1 cellular context compared by ENCODE assay signal in genomic region chr1:19285366-19285765, GRCh38. TPM values are rescaled to one million over a fixed set of nuclear protein-coding genes. Genes with fewer than 3 reads are reported as not detected.
"Had no signal": no experiment of that assay in that cellular context is flagged by ENCODE, and none has a peak within 500 bp of the region (broad histone marks: within the 10 kb centered on the region; RNA-seq: fewer than 3 reads in every experiment).

No MANE protein-coding gene starts in this region.

RNA-seq across cellular contexts. Expression of gene AKR7A3, which starts 3.2 kb away (rescaled TPM):
- polyA plus RNA-seq: naive thymus-derived CD4-positive, alpha-beta T cell had no signal
